In genomic region chr6:159762681-159763293, GRCh38 we compare ENCODE assay signal across 1 cellular context.
TF ChIP-seq lines count a peak whose summit lies in the region.

No MANE protein-coding gene starts in this region.

TF ChIP-seq in K562, 482 proteins besides CTCF, POLR2A, EP300 and RAD21:
- TF ChIP-seq HDAC1 (IDR thresholded peaks at IDR 0.05): peak in 1 of 2 experiments; percentile 15; a peak in 2 of 4 replicates
- TF ChIP-seq IRF1 (CRISPR knock-in tag; IDR thresholded peaks at IDR 0.05; ENCODE audit: borderline replicate concordance): no peak
- 0 out of 2 replicates have a peak, but pooled peaks have one; percentile 55 for TF ChIP-seq NR1H2 (CRISPR knock-in tag; IDR thresholded peaks at IDR 0.05)
- TF ChIP-seq CBFB (CRISPR knock-in tag; IDR thresholded peaks at IDR 0.05): peak; percentile 78; the same call in 1 of the 2 replicates
- 0 out of 2 replicates have a peak, but pooled peaks have one; percentile 1 for TF ChIP-seq USF1 (CRISPR knock-in tag; IDR thresholded peaks at IDR 0.05)
- TF ChIP-seq JUN (IDR thresholded peaks at IDR 0.05; ENCODE audit: borderline replicate concordance, low read depth, low read length): no peak
- peak; percentile 30; the same call in 1 of the 2 replicates for TF ChIP-seq JUN (CRISPR knock-in tag; IDR thresholded peaks at IDR 0.05; ENCODE audit: borderline replicate concordance)
- no peak for TF ChIP-seq ZNF143 (CRISPR knock-in tag; IDR thresholded peaks at IDR 0.05)
- 0 out of 2 replicates have a peak, but pooled peaks have one; percentile 15 for TF ChIP-seq ZNF592 (IDR thresholded peaks at IDR 0.05)
- TF ChIP-seq TRIM28 (IDR thresholded peaks at IDR 0.05): no peak
- peak; percentile 82; the same call in 1 of the 2 replicates for TF ChIP-seq ZC3H4 (CRISPR knock-in tag; IDR thresholded peaks at IDR 0.05; ENCODE audit: borderline replicate concordance)
- no peak for TF ChIP-seq ZEB2 (IDR thresholded peaks at IDR 0.05)
- TF ChIP-seq, protein P1, sequence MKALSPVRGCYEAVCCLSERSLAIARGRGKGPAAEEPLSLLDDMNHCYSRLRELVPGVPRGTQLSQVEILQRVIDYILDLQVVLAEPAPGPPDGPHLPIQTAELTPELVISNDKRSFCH (CRISPR knock-in tag; IDR thresholded peaks at IDR 0.05): no peak
- TF ChIP-seq, protein P1 (tag; IDR thresholded peaks at IDR 0.05): no peak; the same call in 1 of the 2 replicates
- TF ChIP-seq, protein P2, sequence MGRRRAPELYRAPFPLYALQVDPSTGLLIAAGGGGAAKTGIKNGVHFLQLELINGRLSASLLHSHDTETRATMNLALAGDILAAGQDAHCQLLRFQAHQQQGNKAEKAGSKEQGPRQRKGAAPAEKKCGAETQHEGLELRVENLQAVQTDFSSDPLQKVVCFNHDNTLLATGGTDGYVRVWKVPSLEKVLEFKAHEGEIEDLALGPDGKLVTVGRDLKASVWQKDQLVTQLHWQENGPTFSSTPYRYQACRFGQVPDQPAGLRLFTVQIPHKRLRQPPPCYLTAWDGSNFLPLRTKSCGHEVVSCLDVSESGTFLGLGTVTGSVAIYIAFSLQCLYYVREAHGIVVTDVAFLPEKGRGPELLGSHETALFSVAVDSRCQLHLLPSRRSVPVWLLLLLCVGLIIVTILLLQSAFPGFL (CRISPR knock-in tag; IDR thresholded peaks at IDR 0.05): no peak
- TF ChIP-seq CHD4 (IDR thresholded peaks at IDR 0.05; ENCODE audit: insufficient read depth, insufficient replicate concordance, low read depth, low read length, poor library complexity, severe bottlenecking): no peak
- no peak for TF ChIP-seq MAX (CRISPR knock-in tag; IDR thresholded peaks at IDR 0.05)
- TF ChIP-seq ZSCAN29 (IDR thresholded peaks at IDR 0.05): peak; percentile 0; the same call in 1 of the 2 replicates
- TF ChIP-seq ZNF146 (CRISPR knock-in tag; IDR thresholded peaks at IDR 0.05; ENCODE audit: unreplicated experiment): peak; percentile 7
- no peak for TF ChIP-seq MTA2 (IDR thresholded peaks at IDR 0.05; ENCODE audit: low read depth)
- TF ChIP-seq E2F3 (CRISPR knock-in tag; IDR thresholded peaks at IDR 0.05): no peak
- TF ChIP-seq TCF3 (CRISPR knock-in tag; IDR thresholded peaks at IDR 0.05): no peak
- peak; percentile 72; the same call in 1 of the 2 replicates for TF ChIP-seq PRMT5 (CRISPR knock-in tag; IDR thresholded peaks at IDR 0.05)
- TF ChIP-seq NR2C1 (IDR thresholded peaks at IDR 0.05): no peak
- TF ChIP-seq NR2C1 (tag; IDR thresholded peaks at IDR 0.05): 0 out of 2 replicates have a peak, but pooled peaks have one; percentile 21
- TF ChIP-seq NKRF (IDR thresholded peaks at IDR 0.05; ENCODE audit: borderline replicate concordance): peak; percentile 48; the same call in 1 of the 2 replicates
- peak; percentile 53; the same call in 1 of the 2 replicates for TF ChIP-seq ETV5 (CRISPR knock-in tag; IDR thresholded peaks at IDR 0.05; ENCODE audit: low read depth)
- TF ChIP-seq NR4A1 (CRISPR knock-in tag; IDR thresholded peaks at IDR 0.05): no peak
- TF ChIP-seq NR4A1 (tag; IDR thresholded peaks at IDR 0.05): no peak
- no peak for TF ChIP-seq ZNF197 (CRISPR knock-in tag; IDR thresholded peaks at IDR 0.05; ENCODE audit: low read depth)
- TF ChIP-seq NR2C2 (CRISPR knock-in tag; IDR thresholded peaks at IDR 0.05): 0 out of 2 replicates have a peak, but pooled peaks have one; percentile 37
- no peak for TF ChIP-seq NR2C2 (tag; IDR thresholded peaks at IDR 0.05)
- TF ChIP-seq, protein P3, sequence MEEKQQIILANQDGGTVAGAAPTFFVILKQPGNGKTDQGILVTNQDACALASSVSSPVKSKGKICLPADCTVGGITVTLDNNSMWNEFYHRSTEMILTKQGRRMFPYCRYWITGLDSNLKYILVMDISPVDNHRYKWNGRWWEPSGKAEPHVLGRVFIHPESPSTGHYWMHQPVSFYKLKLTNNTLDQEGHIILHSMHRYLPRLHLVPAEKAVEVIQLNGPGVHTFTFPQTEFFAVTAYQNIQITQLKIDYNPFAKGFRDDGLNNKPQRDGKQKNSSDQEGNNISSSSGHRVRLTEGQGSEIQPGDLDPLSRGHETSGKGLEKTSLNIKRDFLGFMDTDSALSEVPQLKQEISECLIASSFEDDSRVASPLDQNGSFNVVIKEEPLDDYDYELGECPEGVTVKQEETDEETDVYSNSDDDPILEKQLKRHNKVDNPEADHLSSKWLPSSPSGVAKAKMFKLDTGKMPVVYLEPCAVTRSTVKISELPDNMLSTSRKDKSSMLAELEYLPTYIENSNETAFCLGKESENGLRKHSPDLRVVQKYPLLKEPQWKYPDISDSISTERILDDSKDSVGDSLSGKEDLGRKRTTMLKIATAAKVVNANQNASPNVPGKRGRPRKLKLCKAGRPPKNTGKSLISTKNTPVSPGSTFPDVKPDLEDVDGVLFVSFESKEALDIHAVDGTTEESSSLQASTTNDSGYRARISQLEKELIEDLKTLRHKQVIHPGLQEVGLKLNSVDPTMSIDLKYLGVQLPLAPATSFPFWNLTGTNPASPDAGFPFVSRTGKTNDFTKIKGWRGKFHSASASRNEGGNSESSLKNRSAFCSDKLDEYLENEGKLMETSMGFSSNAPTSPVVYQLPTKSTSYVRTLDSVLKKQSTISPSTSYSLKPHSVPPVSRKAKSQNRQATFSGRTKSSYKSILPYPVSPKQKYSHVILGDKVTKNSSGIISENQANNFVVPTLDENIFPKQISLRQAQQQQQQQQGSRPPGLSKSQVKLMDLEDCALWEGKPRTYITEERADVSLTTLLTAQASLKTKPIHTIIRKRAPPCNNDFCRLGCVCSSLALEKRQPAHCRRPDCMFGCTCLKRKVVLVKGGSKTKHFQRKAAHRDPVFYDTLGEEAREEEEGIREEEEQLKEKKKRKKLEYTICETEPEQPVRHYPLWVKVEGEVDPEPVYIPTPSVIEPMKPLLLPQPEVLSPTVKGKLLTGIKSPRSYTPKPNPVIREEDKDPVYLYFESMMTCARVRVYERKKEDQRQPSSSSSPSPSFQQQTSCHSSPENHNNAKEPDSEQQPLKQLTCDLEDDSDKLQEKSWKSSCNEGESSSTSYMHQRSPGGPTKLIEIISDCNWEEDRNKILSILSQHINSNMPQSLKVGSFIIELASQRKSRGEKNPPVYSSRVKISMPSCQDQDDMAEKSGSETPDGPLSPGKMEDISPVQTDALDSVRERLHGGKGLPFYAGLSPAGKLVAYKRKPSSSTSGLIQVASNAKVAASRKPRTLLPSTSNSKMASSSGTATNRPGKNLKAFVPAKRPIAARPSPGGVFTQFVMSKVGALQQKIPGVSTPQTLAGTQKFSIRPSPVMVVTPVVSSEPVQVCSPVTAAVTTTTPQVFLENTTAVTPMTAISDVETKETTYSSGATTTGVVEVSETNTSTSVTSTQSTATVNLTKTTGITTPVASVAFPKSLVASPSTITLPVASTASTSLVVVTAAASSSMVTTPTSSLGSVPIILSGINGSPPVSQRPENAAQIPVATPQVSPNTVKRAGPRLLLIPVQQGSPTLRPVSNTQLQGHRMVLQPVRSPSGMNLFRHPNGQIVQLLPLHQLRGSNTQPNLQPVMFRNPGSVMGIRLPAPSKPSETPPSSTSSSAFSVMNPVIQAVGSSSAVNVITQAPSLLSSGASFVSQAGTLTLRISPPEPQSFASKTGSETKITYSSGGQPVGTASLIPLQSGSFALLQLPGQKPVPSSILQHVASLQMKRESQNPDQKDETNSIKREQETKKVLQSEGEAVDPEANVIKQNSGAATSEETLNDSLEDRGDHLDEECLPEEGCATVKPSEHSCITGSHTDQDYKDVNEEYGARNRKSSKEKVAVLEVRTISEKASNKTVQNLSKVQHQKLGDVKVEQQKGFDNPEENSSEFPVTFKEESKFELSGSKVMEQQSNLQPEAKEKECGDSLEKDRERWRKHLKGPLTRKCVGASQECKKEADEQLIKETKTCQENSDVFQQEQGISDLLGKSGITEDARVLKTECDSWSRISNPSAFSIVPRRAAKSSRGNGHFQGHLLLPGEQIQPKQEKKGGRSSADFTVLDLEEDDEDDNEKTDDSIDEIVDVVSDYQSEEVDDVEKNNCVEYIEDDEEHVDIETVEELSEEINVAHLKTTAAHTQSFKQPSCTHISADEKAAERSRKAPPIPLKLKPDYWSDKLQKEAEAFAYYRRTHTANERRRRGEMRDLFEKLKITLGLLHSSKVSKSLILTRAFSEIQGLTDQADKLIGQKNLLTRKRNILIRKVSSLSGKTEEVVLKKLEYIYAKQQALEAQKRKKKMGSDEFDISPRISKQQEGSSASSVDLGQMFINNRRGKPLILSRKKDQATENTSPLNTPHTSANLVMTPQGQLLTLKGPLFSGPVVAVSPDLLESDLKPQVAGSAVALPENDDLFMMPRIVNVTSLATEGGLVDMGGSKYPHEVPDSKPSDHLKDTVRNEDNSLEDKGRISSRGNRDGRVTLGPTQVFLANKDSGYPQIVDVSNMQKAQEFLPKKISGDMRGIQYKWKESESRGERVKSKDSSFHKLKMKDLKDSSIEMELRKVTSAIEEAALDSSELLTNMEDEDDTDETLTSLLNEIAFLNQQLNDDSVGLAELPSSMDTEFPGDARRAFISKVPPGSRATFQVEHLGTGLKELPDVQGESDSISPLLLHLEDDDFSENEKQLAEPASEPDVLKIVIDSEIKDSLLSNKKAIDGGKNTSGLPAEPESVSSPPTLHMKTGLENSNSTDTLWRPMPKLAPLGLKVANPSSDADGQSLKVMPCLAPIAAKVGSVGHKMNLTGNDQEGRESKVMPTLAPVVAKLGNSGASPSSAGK (IDR thresholded peaks at IDR 0.05): peak; percentile 42; the same call in 1 of the 2 replicates
- no peak for TF ChIP-seq NONO (IDR thresholded peaks at IDR 0.05; ENCODE audit: low read depth in 2 of 2, low read length in 1 of 2)
- no peak for TF ChIP-seq SP2 (IDR thresholded peaks at IDR 0.05; ENCODE audit: extremely low read depth, low read depth, low read length, poor library complexity, severe bottlenecking)
- TF ChIP-seq YBX1 (IDR thresholded peaks at IDR 0.05): no peak
TF ChIP-seq in K562: peak in this region for 15.
